In genomic region chr13:42478531-42479156, GRCh38 we compare ENCODE assay signal across 10 cellular contexts.
DNase-seq lines count a peak whose midpoint lies in the region; ATAC-seq, FAIRE-seq and TF ChIP-seq lines count a peak whose summit lies in the region.
"Had no signal": no experiment of that assay in that cellular context is flagged by ENCODE, and none has a peak within 500 bp of the region (broad histone marks: within the 10 kb centered on the region; RNA-seq: fewer than 3 reads in every experiment).

No MANE protein-coding gene starts in this region.

- H3K4me2 ChIP-seq in DOHH2 (ENCODE audit: low read length) = no peak overlapping the region

- H3K36me3 ChIP-seq in DOHH2 (ENCODE audit: control insufficient read depth, low read length) = no peaks in the 10 kb centered on the region
- H3K36me3 ChIP-seq in liver (ENCODE audit: control insufficient read depth in 4 of 4, insufficient read depth in 3 of 4, low read depth in 1 of 4, low read length in 3 of 4) = no peaks in the 10 kb centered on the region
- H3K36me3 ChIP-seq: HAP-1 had no signal

- TF ChIP-seq RAD21 in liver (IDR thresholded peaks at IDR 0.05) = peak; percentile 70 to 85

- no peaks in the 10 kb centered on the region for H3F3A ChIP-seq in DOHH2 (ENCODE audit: control insufficient read depth, insufficient read depth)

- 81% methylated on average over 3 of the region's 3 CpGs for WGBS in liver

- DNase-seq in HTR-8/SVneo (ENCODE audit: insufficient read length, low spot score) (peak; percentile 12), NCI-H510A treated with DMSO at 0.1 percent for 48 hours (lab: John Stamatoyannopoulos, UW) (no peak)
- DNase-seq in activated naive CD8-positive, alpha-beta T cell treated with anti-CD3 and anti-CD28 coated beads, Interleukin-2, amount 50 U/mL, for 24 hours = no peak

- H3K4me1 ChIP-seq in DOHH2 (ENCODE audit: control insufficient read depth, low read length) (no peaks in the 10 kb centered on the region), liver (ENCODE audit: control insufficient read depth in 4 of 4, insufficient read depth in 4 of 4, low read length in 3 of 4) (no peaks in the 10 kb centered on the region)
- H3K4me1 ChIP-seq: HAP-1 had no signal

- TF ChIP-seq CTCF in DOHH2 (IDR thresholded peaks at IDR 0.05; ENCODE audit: low read depth, low read length, poor library complexity, severe bottlenecking) = peak; percentile 26
- TF ChIP-seq CTCF in liver (IDR thresholded peaks at IDR 0.05; ENCODE audit: low read depth, low read length, missing input control) = no peak

- peaks cover 31% of the 10 kb centered on the region for H3K4me1 Mint-ChIP-seq in activated naive CD8-positive, alpha-beta T cell treated with anti-CD3 and anti-CD28 coated beads, Interleukin-2, amount 50 U/mL, for 24 hours

- H3K27me3 ChIP-seq in DOHH2 (ENCODE audit: control insufficient read depth, low read length) (no peaks in the 10 kb centered on the region), liver (ENCODE audit: control insufficient read depth in 4 of 4, insufficient read depth in 4 of 4, low read length in 3 of 4) (no peaks in the 10 kb centered on the region)

- H3K9me2 ChIP-seq in DOHH2 (replicated peaks; ENCODE audit: control insufficient read depth, low read length) = no peaks in the 10 kb centered on the region

- H3K27ac Mint-ChIP-seq in activated naive CD8-positive, alpha-beta T cell treated with anti-CD3 and anti-CD28 coated beads, Interleukin-2, amount 50 U/mL, for 24 hours = peak overlapping the region; percentile 1
- H3K27ac Mint-ChIP-seq: T-helper 1 cell treated with Interleukin-12 subunit alpha and Interleukin-12 subunit beta and Interleukin-4 antibody, amounts not matched to agents 30 μg/mL and 1 μg/mL, for 36 hours had no signal

- H3K9ac ChIP-seq in liver (ENCODE audit: low read depth in 1 of 2, low read length in 2 of 2) = no peak overlapping the region

- ATAC-seq in activated naive CD8-positive, alpha-beta T cell treated with anti-CD3 and anti-CD28 coated beads, Interleukin-2, amount 50 U/mL, for 24 hours = no peak
- ATAC-seq in GM18520 (IDR thresholded peaks at IDR 0.05; ENCODE audit: unreplicated experiment) (no peak), GM18519 (IDR thresholded peaks at IDR 0.05; ENCODE audit: low FRiP score, unreplicated experiment) (no peak), HG03135 (IDR thresholded peaks at IDR 0.05; ENCODE audit: unreplicated experiment) (no peak)

- H4K20me1 ChIP-seq in DOHH2 (ENCODE audit: control insufficient read depth, insufficient read depth, low read depth, low read length) = no peaks in the 10 kb centered on the region

- peaks cover 11% of the 10 kb centered on the region for H3K9me3 Mint-ChIP-seq in activated naive CD8-positive, alpha-beta T cell treated with anti-CD3 and anti-CD28 coated beads, Interleukin-2, amount 50 U/mL, for 24 hours

- H3K9me3 ChIP-seq in DOHH2 (ENCODE audit: control insufficient read depth, insufficient read depth, low read length) = no peaks in the 10 kb centered on the region
- H3K9me3 ChIP-seq in liver (ENCODE audit: control insufficient read depth in 4 of 4, low read length in 3 of 4) = no peaks in the 10 kb centered on the region

- H3K36me3 Mint-ChIP-seq in activated naive CD8-positive, alpha-beta T cell treated with anti-CD3 and anti-CD28 coated beads, Interleukin-2, amount 50 U/mL, for 24 hours (ENCODE audit: low read depth) = peaks cover 21% of the 10 kb centered on the region

- H3K4me3 Mint-ChIP-seq in activated naive CD8-positive, alpha-beta T cell treated with anti-CD3 and anti-CD28 coated beads, Interleukin-2, amount 50 U/mL, for 24 hours = no peak overlapping the region
- H3K4me3 Mint-ChIP-seq: T-helper 1 cell treated with Interleukin-12 subunit alpha and Interleukin-12 subunit beta and Interleukin-4 antibody, amounts not matched to agents 30 μg/mL and 1 μg/mL, for 36 hours had no signal

- no peak overlapping the region for H3K4me3 ChIP-seq in DOHH2 (ENCODE audit: low read length)
- H3K4me3 ChIP-seq in liver (ENCODE audit: low read depth in 1 of 3, low read length in 3 of 3) = no peak overlapping the region
- H3K4me3 ChIP-seq: HAP-1 had no signal

- H3K27me3 Mint-ChIP-seq in activated naive CD8-positive, alpha-beta T cell treated with anti-CD3 and anti-CD28 coated beads, Interleukin-2, amount 50 U/mL, for 24 hours = no peaks in the 10 kb centered on the region

- H3K79me2 ChIP-seq in DOHH2 (ENCODE audit: control insufficient read depth, low read length) = no peaks in the 10 kb centered on the region

- FAIRE-seq in HTR-8/SVneo (lab: Jason Lieb, UNC) = no peak

- H3K27ac ChIP-seq in DOHH2 (ENCODE audit: low read depth, low read length) (no peak overlapping the region), liver (ENCODE audit: low read depth in 1 of 2, low read length in 2 of 2) (no peak overlapping the region)

TF ChIP-seq in liver, 16 proteins besides CTCF, POLR2A, EP300 and RAD21:
- TF ChIP-seq ZBTB33 (IDR thresholded peaks at IDR 0.05) = no peak
- TF ChIP-seq MAX (IDR thresholded peaks at IDR 0.05) = no peak
TF ChIP-seq in liver: peak in this region for 0.
